8 cellular contexts compared by ENCODE assay signal in genomic region chr14:31025335-31026075, GRCh38. TPM values are rescaled to one million over a fixed set of nuclear protein-coding genes. Genes with fewer than 3 reads are reported as not detected.
A peak's percentile ranks its signal among the peaks of the same experiment; 100 is the strongest.
DNase-seq lines count a peak whose midpoint lies in the region; ATAC-seq and TF ChIP-seq lines count a peak whose summit lies in the region.

TSS of gene AP4S1 (plus strand) at chr14:31025649. CDS start at chr14:31066197, 40,548 bp downstream.

- TF ChIP-seq POLR2A in Raji (IDR thresholded peaks at IDR 0.05; ENCODE audit: insufficient read depth, low read depth, low read length) (peak; percentile 42), gastroesophageal sphincter (IDR thresholded peaks at IDR 0.05) (no peak)

- H3K36me3 ChIP-seq in gastroesophageal sphincter = no peaks in the 10 kb centered on the region
- no peaks in the 10 kb centered on the region for H3K36me3 ChIP-seq in thoracic aorta

- H3K27ac ChIP-seq in gastroesophageal sphincter (peak within 1 kb of the TSS; percentile 98 to 100 (median 100)), thoracic aorta (peak within 1 kb of the TSS; percentile 94 to 100)

- DNase-seq in NCI-H146 (lab: John Stamatoyannopoulos, UW) = peak; percentile 35
- DNase-seq in NCI-H146 treated with DMSO at 0.1 percent for 48 hours (lab: John Stamatoyannopoulos, UW; ENCODE audit: unreplicated experiment) = no peak
- peak; percentile 20 for DNase-seq in activated gamma-delta T cell treated with anti-CD3 and anti-CD28 coated beads, Interleukin-2, amount 50 U/mL, for 16 hours (ENCODE audit: low read depth)
- DNase-seq in nucleus accumbens (lab: John Stamatoyannopoulos, UW) = peak in 50 of 56 donors; percentile 7 to 81 (median 52)
- DNase-seq in thoracic aorta (ENCODE audit: low spot score) = no peak

- no peak for TF ChIP-seq EP300 in gastroesophageal sphincter (IDR thresholded peaks at IDR 0.05)

- peaks cover 0 to 58% (median 0%) of the 10 kb centered on the region in 3 donors for H3K4me1 ChIP-seq in gastroesophageal sphincter
- peaks cover 15 to 40% of the 10 kb centered on the region in 2 donors for H3K4me1 ChIP-seq in thoracic aorta (ENCODE audit: control insufficient read depth in 1 of 2, low read depth in 2 of 2)

- H3K4me3 ChIP-seq in gastroesophageal sphincter (peak within 1 kb of the TSS; percentile 94 to 98), thoracic aorta (peak within 1 kb of the TSS; percentile 99)

- H3K27me3 ChIP-seq in gastroesophageal sphincter = no peaks in the 10 kb centered on the region
- H3K27me3 ChIP-seq in thoracic aorta (replicated peaks; ENCODE audit: insufficient read depth) = no peaks in the 10 kb centered on the region

- WGBS in gastroesophageal sphincter (ENCODE audit: low coverage in 1 of 2), 2 donors = 0% methylated on average over 3 to 4 of the region's 52 CpGs

- no peak for TF ChIP-seq CTCF in gastroesophageal sphincter (IDR thresholded peaks at IDR 0.05)
- no peak for TF ChIP-seq CTCF in thoracic aorta (IDR thresholded peaks at IDR 0.05)

- ATAC-seq in HG03432 (IDR thresholded peaks at IDR 0.05; ENCODE audit: unreplicated experiment) (peak; percentile 27), gastroesophageal sphincter (no peak), thoracic aorta (ENCODE audit: insufficient number of reproducible peaks, low FRiP score, low read depth) (peak; percentile 15)

- H3K9me3 ChIP-seq in gastroesophageal sphincter = no peaks in the 10 kb centered on the region
- H3K9me3 ChIP-seq in thoracic aorta = no peaks in the 10 kb centered on the region

RNA-seq across cellular contexts. Expression of gene AP4S1, which starts in this region (rescaled TPM):
- total RNA-seq in gastroesophageal sphincter (10 to 100 TPM in 3 of 4 donors, 1 to 10 TPM in 1; 6.6 to 13.3 (median 12.2) TPM), thoracic aorta (10 to 100 TPM in 1 of 2 donors, 1 to 10 TPM in 1; 6.0 to 14.9 TPM)

Comparison
In these comparisons a context has a peak if more than half of its experiments do, and no peak if none do; other contexts are left out.
1. DNase-seq: peak in NCI-H146 (single experiment), activated gamma-delta T cell treated with anti-CD3 and anti-CD28 coated beads, Interleukin-2, amount 50 U/mL, for 16 hours (single experiment) and nucleus accumbens (50 of 56); none in NCI-H146 treated with DMSO at 0.1 percent for 48 hours (single experiment) and thoracic aorta (single experiment).